10 cellular contexts compared by ENCODE assay signal in the genomic region with DNA sequence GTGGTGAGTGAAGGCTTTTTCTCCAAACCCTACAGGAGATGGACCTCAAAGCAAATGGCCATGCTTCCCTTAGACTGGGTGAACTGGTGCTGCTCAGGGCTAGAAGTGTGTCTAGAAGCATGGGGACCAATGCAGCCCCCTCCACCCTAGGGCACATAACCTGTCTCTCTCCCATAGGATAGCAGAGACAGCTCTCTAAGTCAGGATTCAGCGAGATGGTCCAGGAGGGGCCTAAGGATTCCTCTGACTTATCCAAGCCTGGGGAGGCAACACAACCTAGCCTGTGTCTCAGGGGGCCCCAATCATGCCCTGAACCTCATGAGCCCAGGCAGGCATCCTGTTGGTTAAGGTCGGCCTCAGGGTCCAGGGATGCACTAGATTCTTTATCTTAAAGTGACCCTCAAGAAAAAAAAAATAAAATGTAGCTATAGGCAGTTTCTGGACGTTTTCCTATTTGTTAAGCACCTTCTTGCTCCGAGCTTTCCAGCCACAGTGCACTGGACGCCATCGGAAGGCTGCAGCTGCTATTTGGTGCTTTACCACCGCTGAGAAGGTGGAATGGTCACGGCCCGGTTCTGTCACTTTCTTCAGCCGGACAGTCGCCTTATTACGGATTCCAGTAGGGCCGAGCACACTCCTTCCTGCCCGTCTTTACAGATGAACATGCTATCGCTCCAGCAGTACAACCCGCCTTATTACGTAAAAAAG. TPM values are rescaled to one million over a fixed set of nuclear protein-coding genes. Genes with fewer than 3 reads are reported as not detected.
A peak's percentile ranks its signal among the peaks of the same experiment; 100 is the strongest.
DNase-seq lines count a peak whose midpoint lies in the region; ATAC-seq, FAIRE-seq and TF ChIP-seq lines count a peak whose summit lies in the region.
"Had no signal": no experiment of that assay in that cellular context is flagged by ENCODE, and none has a peak within 500 bp of the region (broad histone marks: within the 10 kb centered on the region; RNA-seq: fewer than 3 reads in every experiment).

No MANE protein-coding gene starts in this region.

- H3K4me1 ChIP-seq in liver (ENCODE audit: control insufficient read depth in 4 of 4, insufficient read depth in 4 of 4, low read length in 3 of 4) (peaks cover 17 to 57% (median 46%) of the 10 kb centered on the region in 4 donors), HepG2 (ENCODE audit: insufficient read depth, low read length) (peaks cover 10% of the 10 kb centered on the region), vagina (peaks cover 51% of the 10 kb centered on the region)
- H3K4me1 ChIP-seq: SJCRH30 had no signal

- H3K4me2 ChIP-seq in HepG2 (ENCODE audit: low read depth, low read length): no peak overlapping the region

- no peak for TF ChIP-seq POLR2A in HepG2 (IDR thresholded peaks at IDR 0.05; ENCODE audit: insufficient read depth in 1 of 2, low read depth in 2 of 2, low read length in 2 of 2)
- TF ChIP-seq POLR2A in vagina (IDR thresholded peaks at IDR 0.05): no peak
- no peak for TF ChIP-seq POLR2A in GM12892 (IDR thresholded peaks at IDR 0.05; ENCODE audit: low read depth, low read length)

- WGBS in liver: 43% methylated on average over 17 of the region's 17 CpGs
- 67% methylated on average over 16 of the region's 17 CpGs for WGBS in HepG2 (ENCODE audit: low lambda C conversion rate)

- no peak overlapping the region for H3K9ac ChIP-seq in liver (ENCODE audit: low read depth in 1 of 2, low read length in 2 of 2)
- H3K9ac ChIP-seq in HepG2 (ENCODE audit: insufficient read depth, low read depth, low read length): no peak overlapping the region

- in situ Hi-C loops in HepG2 (cut with HindIII; ENCODE audit: extremely low pct_ligation_motif_present, low pct_unique_long_range_greater_than_20kb): loop anchor here (25.0 kb wide), 1 partner anchor 199 kb away; no protein-coding TSS in a partner anchor

- no peaks in the 10 kb centered on the region for H3K36me3 Mint-ChIP-seq in nephron (ENCODE audit: low read depth)

- peaks cover 23% of the 10 kb centered on the region for H3K4me1 Mint-ChIP-seq in nephron

- peaks cover 3% of the 10 kb centered on the region for H3K9me3 Mint-ChIP-seq in nephron

- TF ChIP-seq EP300 in HepG2 (IDR thresholded peaks at IDR 0.05; ENCODE audit: low read depth in 2 of 2, low read length in 2 of 2) (no peak), HepG2 (CRISPR knock-in tag; IDR thresholded peaks at IDR 0.05; ENCODE audit: borderline replicate concordance) (no peak)

- H3K27me3 Mint-ChIP-seq in nephron (ENCODE audit: low read depth): peaks cover 68% of the 10 kb centered on the region

- DNase-seq in HepG2 (ENCODE audit: low spot score) (no peak), epithelial cell of esophagus (ENCODE audit: low read depth) (no peak), vagina (ENCODE audit: extremely low spot score in 2 of 2) (no peak), activated gamma-delta T cell treated with Interleukin-2 at 50 U/mL for 16 hours (no peak), GM19240 (ENCODE audit: insufficient read length, low spot score) (no peak), GM12892 (ENCODE audit: insufficient read length) (no peak)
- DNase-seq: SJCRH30 had no signal

- H3K36me3 ChIP-seq in liver (ENCODE audit: control insufficient read depth in 4 of 4, insufficient read depth in 3 of 4, low read depth in 1 of 4, low read length in 3 of 4) (no peaks in the 10 kb centered on the region), HepG2 (replicated peaks in 1 of 2; ENCODE audit: control insufficient read depth in 1 of 2, insufficient read depth in 2 of 2, low read length in 2 of 2) (no peaks in the 10 kb centered on the region), vagina (no peaks in the 10 kb centered on the region)
- H3K36me3 ChIP-seq: SJCRH30 had no signal

- H2AFZ ChIP-seq in HepG2 (ENCODE audit: low read length): no peak overlapping the region

- no TSS peak for BruUV-seq in HepG2 (replicated peaks; lab: Mats Ljungman, UMichigan)

- H3K27ac Mint-ChIP-seq in nephron: peak overlapping the region in 2 of 3 experiments; percentile 68 to 77

- H3K4me3 ChIP-seq in liver (ENCODE audit: low read depth in 1 of 3, low read length in 3 of 3): peak overlapping the region in 2 of 3 donors; percentile 39 to 43
- no peak overlapping the region for H3K4me3 ChIP-seq in HepG2 (replicated peaks in 1 of 3; ENCODE audit: insufficient read depth in 1 of 3, low read depth in 2 of 3, low read length in 3 of 3)
- H3K4me3 ChIP-seq in epithelial cell of esophagus (ENCODE audit: low read length): peak overlapping the region; percentile 89
- peak overlapping the region; percentile 40 to 43 for H3K4me3 ChIP-seq in vagina
- H3K4me3 ChIP-seq: lung, SJCRH30 had no signal

- peak overlapping the region; percentile 71 to 82 (median 78) for H3K4me3 Mint-ChIP-seq in nephron

- no peaks in the 10 kb centered on the region for H3K27me3 ChIP-seq in liver (ENCODE audit: control insufficient read depth in 4 of 4, insufficient read depth in 4 of 4, low read length in 3 of 4)
- H3K27me3 ChIP-seq in HepG2 (ENCODE audit: control insufficient read depth in 1 of 2, insufficient read depth in 2 of 2, low read length in 2 of 2): peaks cover 0 to 17% of the 10 kb centered on the region in 2 experiments; a peak in 3 of 5 replicates
- H3K27me3 ChIP-seq in vagina: no peaks in the 10 kb centered on the region
- H3K27me3 ChIP-seq: SJCRH30 had no signal

- FAIRE-seq in HepG2 (lab: Jason Lieb, UNC) (no peak), GM12892 (lab: Jason Lieb, UNC) (no peak)

- CTCF ChIA-PET in HepG2 (lab: Yijun Ruan, JAX; ENCODE audit: low intra/inter-chr PET ratio, low total read pairs): no interaction called here

- no peak for TF ChIP-seq RAD21 in liver (IDR thresholded peaks at IDR 0.05)
- TF ChIP-seq RAD21 in HepG2 (CRISPR knock-in tag; IDR thresholded peaks at IDR 0.05): no peak

- no peak for ATAC-seq in HepG2

- H3K9me3 ChIP-seq in liver (ENCODE audit: control insufficient read depth in 4 of 4, low read length in 3 of 4): no peaks in the 10 kb centered on the region
- no peaks in the 10 kb centered on the region for H3K9me3 ChIP-seq in HepG2 (ENCODE audit: low read length)
- H3K9me3 ChIP-seq in vagina: no peaks in the 10 kb centered on the region
- H3K9me3 ChIP-seq: SJCRH30 had no signal

- H3K79me2 ChIP-seq in HepG2 (ENCODE audit: insufficient read depth, low read length): no peaks in the 10 kb centered on the region

- H4K20me1 ChIP-seq in HepG2 (ENCODE audit: insufficient read depth, low read length): no peaks in the 10 kb centered on the region

- POLR2A ChIA-PET in HepG2 (lab: Yijun Ruan, JAX): no interaction called here

- intact Hi-C loops in HepG2 (cut with micrococcal nuclease; ENCODE audit: unreplicated experiment) (loop anchor here (5.0 kb wide), 1 partner anchor 59 kb away; no protein-coding TSS in a partner anchor), vagina (cut with DNase I) (no loop called here)

- no peak overlapping the region for H3K27ac ChIP-seq in liver (ENCODE audit: low read depth in 1 of 2, low read length in 2 of 2)
- no peak overlapping the region for H3K27ac ChIP-seq in HepG2 (ENCODE audit: extremely low read length, insufficient read depth, low read length)
- H3K27ac ChIP-seq in vagina: no peak overlapping the region
- H3K27ac ChIP-seq: SJCRH30 had no signal

- TF ChIP-seq CTCF in liver (IDR thresholded peaks at IDR 0.05; ENCODE audit: low read depth, low read length, missing input control) (no peak), HepG2 (CRISPR knock-in tag; IDR thresholded peaks at IDR 0.05) (no peak), epithelial cell of esophagus (IDR thresholded peaks at IDR 0.05; ENCODE audit: insufficient read depth, low read depth, low read length, missing control alignments) (no peak), nephron (IDR thresholded peaks at IDR 0.05; ENCODE audit: unreplicated experiment in 3 of 3) (no peak), vagina (IDR thresholded peaks at IDR 0.05) (no peak)

RNA-seq across cellular contexts. Expression of gene CCND1, which starts 5.0 kb away (rescaled TPM):
- total RNA-seq in liver (10 to 100 TPM; 35.5 to 71.1 TPM), HepG2 (2016; rRNA removed; fragmentation: Illumina TruSeq; extraction: Trizol) (107 and 117 TPM in 2 replicates), vagina (112 TPM)
- polyA plus RNA-seq in liver (100 to 1,000 TPM in 1 of 2 donors, 10 to 100 TPM in 1; 28.9 to 100 TPM), HepG2 (2011; rRNA removed) (126 and 136 TPM in 2 replicates)
- 18.0 and 19.0 TPM in 2 replicates for total RNA-seq in HepG2 (2016; cell fraction: cytosol; rRNA removed; fragmentation: Illumina TruSeq; extraction: Trizol; ENCODE audit: low read depth)
- 91.6 and 108 TPM in 2 replicates for total RNA-seq in HepG2 (2016; cell fraction: insoluble cytoplasmic fraction; rRNA removed; fragmentation: Illumina TruSeq; extraction: Trizol)
- total RNA-seq in HepG2 (2016; cell fraction: membrane; rRNA removed; fragmentation: Illumina TruSeq; extraction: Trizol): 58.9 and 60.9 TPM in 2 replicates
- total RNA-seq in HepG2 (2016; cell fraction: nucleus; rRNA removed; fragmentation: Illumina TruSeq; extraction: Trizol): 68.6 and 72.9 TPM in 2 replicates
- 73.2 and 112 TPM in 2 replicates for polyA plus RNA-seq in HepG2 (2011; cell fraction: cytosol; rRNA removed)
- polyA plus RNA-seq in HepG2 (2011; cell fraction: nucleus; rRNA removed): 161 and 292 TPM in 2 replicates
- polyA plus RNA-seq in HepG2 (2012): 60.9 and 65.2 TPM in 2 replicates
- 10.4 and 11.6 TPM in 2 replicates for polyA plus RNA-seq in HepG2 (2016; cell fraction: cytosol; fragmentation: Illumina TruSeq; extraction: Trizol; ENCODE audit: low read depth)
- polyA plus RNA-seq in HepG2 (2016; cell fraction: insoluble cytoplasmic fraction; fragmentation: Illumina TruSeq; extraction: Trizol; ENCODE audit: low read depth): 75.4 and 106 TPM in 2 replicates
- polyA plus RNA-seq in HepG2 (2016; cell fraction: membrane; fragmentation: Illumina TruSeq; extraction: Trizol; ENCODE audit: low read depth): 24.6 and 25.9 TPM in 2 replicates
- 90.1 and 100 TPM in 2 replicates for polyA plus RNA-seq in HepG2 (2016; cell fraction: nucleus; fragmentation: Illumina TruSeq; extraction: Trizol; ENCODE audit: insufficient read depth, low read depth)
- 30.5 and 379 TPM in 2 replicates for polyA minus RNA-seq in HepG2 (2011; rRNA and poly(A)+ RNA removed; ENCODE audit: low replicate concordance)
- 191 and 225 TPM in 2 replicates for polyA minus RNA-seq in HepG2 (2011; cell fraction: cytosol; rRNA and poly(A)+ RNA removed)
- polyA minus RNA-seq in HepG2 (2011; cell fraction: nucleus; rRNA and poly(A)+ RNA removed): 120 and 156 TPM in 2 replicates
- polyA plus RNA-seq in GM12892 (2012; ENCODE audit: missing spikeins): 1.5 TPM

RNA-seq across cellular contexts. Expression of gene LTO1, which starts 39.2 kb away (rescaled TPM):
- total RNA-seq in liver (10 to 100 TPM in 1 of 2 donors, 1 to 10 TPM in 1; 8.3 to 12.3 TPM), HepG2 (2016; rRNA removed; fragmentation: Illumina TruSeq; extraction: Trizol) (11.3 and 15.0 TPM in 2 replicates), vagina (15.7 TPM)
- polyA plus RNA-seq in liver (1 to 10 TPM; 4.9 to 6.4 TPM), HepG2 (2011; rRNA removed) (11.8 and 13.8 TPM in 2 replicates)
- total RNA-seq in HepG2 (2016; cell fraction: cytosol; rRNA removed; fragmentation: Illumina TruSeq; extraction: Trizol; ENCODE audit: low read depth): 9.2 and 10.5 TPM in 2 replicates
- 9.0 and 17.0 TPM in 2 replicates for total RNA-seq in HepG2 (2016; cell fraction: insoluble cytoplasmic fraction; rRNA removed; fragmentation: Illumina TruSeq; extraction: Trizol)
- 11.5 and 13.4 TPM in 2 replicates for total RNA-seq in HepG2 (2016; cell fraction: membrane; rRNA removed; fragmentation: Illumina TruSeq; extraction: Trizol)
- total RNA-seq in HepG2 (2016; cell fraction: nucleus; rRNA removed; fragmentation: Illumina TruSeq; extraction: Trizol): 17.6 and 20.5 TPM in 2 replicates
- polyA plus RNA-seq in HepG2 (2011; cell fraction: cytosol; rRNA removed): 9.3 TPM in 2 replicates
- 32.0 and 35.0 TPM in 2 replicates for polyA plus RNA-seq in HepG2 (2011; cell fraction: nucleus; rRNA removed)
- polyA plus RNA-seq in HepG2 (2012): 10.6 and 11.8 TPM in 2 replicates
- polyA plus RNA-seq in HepG2 (2016; cell fraction: cytosol; fragmentation: Illumina TruSeq; extraction: Trizol; ENCODE audit: low read depth): 5.3 and 6.8 TPM in 2 replicates
- polyA plus RNA-seq in HepG2 (2016; cell fraction: insoluble cytoplasmic fraction; fragmentation: Illumina TruSeq; extraction: Trizol; ENCODE audit: low read depth): 13.9 and 14.6 TPM in 2 replicates
- polyA plus RNA-seq in HepG2 (2016; cell fraction: membrane; fragmentation: Illumina TruSeq; extraction: Trizol; ENCODE audit: low read depth): 9.0 and 9.4 TPM in 2 replicates
- 40.5 and 43.2 TPM in 2 replicates for polyA plus RNA-seq in HepG2 (2016; cell fraction: nucleus; fragmentation: Illumina TruSeq; extraction: Trizol; ENCODE audit: insufficient read depth, low read depth)
- polyA minus RNA-seq in HepG2 (2011; rRNA and poly(A)+ RNA removed; ENCODE audit: low replicate concordance): 17.9 and 33.2 TPM in 2 replicates
- polyA minus RNA-seq in HepG2 (2011; cell fraction: cytosol; rRNA and poly(A)+ RNA removed): 4.6 TPM in 2 replicates
- polyA minus RNA-seq in HepG2 (2011; cell fraction: nucleus; rRNA and poly(A)+ RNA removed): 22.3 and 29.4 TPM in 2 replicates
- 9.1 TPM for polyA plus RNA-seq in GM12892 (2012; ENCODE audit: missing spikeins)

Comparison
In these comparisons a context has a peak if more than half of its experiments do, and no peak if none do; other contexts are left out.
1. H3K4me3 ChIP-seq: peak in liver (2 of 3), epithelial cell of esophagus (single experiment) and vagina (2 of 2); none in HepG2 (0 of 3).